Comparison of ENCODE assay signal across 8 cellular contexts in genomic region chr5:45454114-45454513, GRCh38.
DNase-seq lines count a peak whose midpoint lies in the region; ATAC-seq, FAIRE-seq and TF ChIP-seq lines count a peak whose summit lies in the region.

No MANE protein-coding gene starts in this region.

- H3K27ac Mint-ChIP-seq in astrocyte (ENCODE audit: unreplicated experiment) (no peak overlapping the region), natural killer cell (no peak overlapping the region)
- no peak overlapping the region for H3K27ac Mint-ChIP-seq in stimulated activated naive CD8-positive, alpha-beta T cell treated with anti-CD3 and anti-CD28 coated beads, Interleukin-15, amount 100 ng/mL, for 72 hours

- no peak overlapping the region for H3K4me2 ChIP-seq in astrocyte (ENCODE audit: low read length)

- peak; percentile 2 for DNase-seq in GDM1 (lab: John Stamatoyannopoulos, UW)
- DNase-seq in HT-29 (ENCODE audit: low spot score) = peak; percentile 51
- DNase-seq in astrocyte (ENCODE audit: low read depth) = peak; percentile 0
- DNase-seq in lung microvascular endothelial cell (ENCODE audit: low read depth in 2 of 2) = peak; percentile 0 to 1
- DNase-seq in stimulated activated naive CD8-positive, alpha-beta T cell treated with anti-CD3 and anti-CD28 coated beads, Interleukin-15, amount 100 ng/mL, for 72 hours = no peak
- no peak for DNase-seq in natural killer cell
- DNase-seq in NCI-H69 (lab: John Stamatoyannopoulos, UW) = no peak

- H3K4me1 Mint-ChIP-seq in astrocyte (ENCODE audit: low read depth, unreplicated experiment) (no peaks in the 10 kb centered on the region), natural killer cell (no peaks in the 10 kb centered on the region)
- H3K4me1 Mint-ChIP-seq in stimulated activated naive CD8-positive, alpha-beta T cell treated with anti-CD3 and anti-CD28 coated beads, Interleukin-15, amount 100 ng/mL, for 72 hours = no peaks in the 10 kb centered on the region

- intact Hi-C loops in natural killer cell (cut with micrococcal nuclease) = no loop called here

- H3K27ac ChIP-seq in astrocyte (ENCODE audit: low read depth, low read length) = no peak overlapping the region

- no peak for FAIRE-seq in astrocyte (lab: Jason Lieb, UNC)

- no peak overlapping the region for H3K9ac ChIP-seq in astrocyte (ENCODE audit: low read length)

- H3K4me1 ChIP-seq in astrocyte (ENCODE audit: insufficient read depth, low read length) = no peaks in the 10 kb centered on the region

- H3K4me3 Mint-ChIP-seq in astrocyte (ENCODE audit: unreplicated experiment) (no peak overlapping the region), natural killer cell (no peak overlapping the region)
- H3K4me3 Mint-ChIP-seq in stimulated activated naive CD8-positive, alpha-beta T cell treated with anti-CD3 and anti-CD28 coated beads, Interleukin-15, amount 100 ng/mL, for 72 hours = no peak overlapping the region

- no peaks in the 10 kb centered on the region for H3K36me3 ChIP-seq in astrocyte (ENCODE audit: insufficient read depth, low read length)

- no peaks in the 10 kb centered on the region for H4K20me1 ChIP-seq in astrocyte (ENCODE audit: insufficient read depth, low read length)

- no peaks in the 10 kb centered on the region for H3K79me2 ChIP-seq in astrocyte (ENCODE audit: insufficient read depth, low read length)

- no peak for ATAC-seq in stimulated activated naive CD8-positive, alpha-beta T cell treated with anti-CD3 and anti-CD28 coated beads, Interleukin-15, amount 100 ng/mL, for 72 hours
- no peak for ATAC-seq in natural killer cell
- ATAC-seq in HG03342 (IDR thresholded peaks at IDR 0.05; ENCODE audit: unreplicated experiment) = no peak

- H2AFZ ChIP-seq in astrocyte (ENCODE audit: low read depth, low read length) = no peak overlapping the region

- no peaks in the 10 kb centered on the region for H3K9me3 ChIP-seq in astrocyte (ENCODE audit: insufficient read depth, low read depth, low read length)

- H3K36me3 Mint-ChIP-seq in astrocyte (ENCODE audit: low read depth, unreplicated experiment) (no peaks in the 10 kb centered on the region), natural killer cell (no peaks in the 10 kb centered on the region)

- H3K4me3 ChIP-seq in astrocyte (ENCODE audit: insufficient read depth, low read depth, low read length) = no peak overlapping the region

- H3K27me3 Mint-ChIP-seq in astrocyte (ENCODE audit: low read depth, unreplicated experiment) (no peaks in the 10 kb centered on the region), natural killer cell (ENCODE audit: low read depth in 2 of 2) (no peaks in the 10 kb centered on the region)
- no peaks in the 10 kb centered on the region for H3K27me3 Mint-ChIP-seq in stimulated activated naive CD8-positive, alpha-beta T cell treated with anti-CD3 and anti-CD28 coated beads, Interleukin-15, amount 100 ng/mL, for 72 hours

- TF ChIP-seq CTCF in astrocyte (IDR thresholded peaks at IDR 0.05; ENCODE audit: insufficient read depth, low read depth, low read length) = no peak
- TF ChIP-seq CTCF in natural killer cell (IDR thresholded peaks at IDR 0.05) = no peak

- no peaks in the 10 kb centered on the region for H3K9me3 Mint-ChIP-seq in astrocyte (ENCODE audit: unreplicated experiment)
- H3K9me3 Mint-ChIP-seq in stimulated activated naive CD8-positive, alpha-beta T cell treated with anti-CD3 and anti-CD28 coated beads, Interleukin-15, amount 100 ng/mL, for 72 hours = no peaks in the 10 kb centered on the region
- H3K9me3 Mint-ChIP-seq in natural killer cell = peaks cover 9 to 10% of the 10 kb centered on the region in 2 donors

- no peaks in the 10 kb centered on the region for H3K27me3 ChIP-seq in astrocyte (ENCODE audit: insufficient read depth, low read length)

Comparison
In these comparisons a context has a peak if more than half of its experiments do, and no peak if none do; other contexts are left out.
1. DNase-seq: peak in GDM1 (single experiment), HT-29 (single experiment), astrocyte (single experiment) and lung microvascular endothelial cell (2 of 2); none in stimulated activated naive CD8-positive, alpha-beta T cell treated with anti-CD3 and anti-CD28 coated beads, Interleukin-15, amount 100 ng/mL, for 72 hours (0 of 2), natural killer cell (single experiment) and NCI-H69 (single experiment).